Comparison of ENCODE assay signal across 8 cellular contexts in genomic region chr10:73577788-73578187, GRCh38. TPM values are rescaled to one million over a fixed set of nuclear protein-coding genes. Genes with fewer than 3 reads are reported as not detected.
DNase-seq lines count a peak whose midpoint lies in the region; ATAC-seq and TF ChIP-seq lines count a peak whose summit lies in the region.

No MANE protein-coding gene starts in this region.

- DNase-seq in AG08395 (ENCODE audit: low spot score) (peak; percentile 32), adrenal gland (peak in 6 of 7 donors; percentile 41 to 66 (median 64)), Right ventricle myocardium inferior (ENCODE audit: missing footprints) (no peak), neural progenitor cell (ENCODE audit: low spot score) (peak; percentile 5), WERI-Rb-1 (no peak), NCI-H1930 (lab: John Stamatoyannopoulos, UW) (no peak), NCI-H1436 treated with DMSO at 0.1 percent for 48 hours (lab: John Stamatoyannopoulos, UW) (no peak)

- H3K4me1 ChIP-seq in adrenal gland (replicated peaks in 1 of 2) (peaks cover 9 to 26% of the 10 kb centered on the region in 2 donors), neural progenitor cell (peaks cover 17% of the 10 kb centered on the region)

- H3K27ac Mint-ChIP-seq in neural progenitor cell: no peak overlapping the region

- no peak overlapping the region for H3K4me2 ChIP-seq in neural progenitor cell

- ATAC-seq in Right ventricle myocardium inferior: peak; percentile 92
- ATAC-seq in HG03108 (IDR thresholded peaks at IDR 0.05; ENCODE audit: unreplicated experiment): no peak

- H3K27me3 Mint-ChIP-seq in neural progenitor cell (ENCODE audit: insufficient read depth, low read depth): no peaks in the 10 kb centered on the region

- 62 to 83% (median 72%) methylated on average over 1 of the region's 1 CpG for WGBS in adrenal gland, 4 donors

- peaks cover 3% of the 10 kb centered on the region for H4K20me1 ChIP-seq in neural progenitor cell (ENCODE audit: low read depth)

- H3K4me3 ChIP-seq in adrenal gland: no peak overlapping the region
- H3K4me3 ChIP-seq in neural progenitor cell: no peak overlapping the region
- H3K4me3 ChIP-seq in WERI-Rb-1 (ENCODE audit: low read depth, low read length): no peak overlapping the region

- peaks cover 63% of the 10 kb centered on the region for H3K79me2 ChIP-seq in neural progenitor cell (ENCODE audit: low read depth)

- TF ChIP-seq CTCF in adrenal gland (IDR thresholded peaks at IDR 0.05) (no peak), neural progenitor cell (IDR thresholded peaks at IDR 0.05) (no peak), WERI-Rb-1 (IDR thresholded peaks at IDR 0.05; ENCODE audit: low read depth, low read length) (no peak)

- intact Hi-C loops in adrenal gland (cut with DNase I): loop anchor here in 1 of 2 donors (10.0 kb wide), 1 partner anchor 57 kb away; no protein-coding TSS in a partner anchor
- intact Hi-C loops in Right ventricle myocardium inferior (cut with DNase I): loop anchor here (5.0 kb wide), 1 partner anchor 50 kb away; no protein-coding TSS in a partner anchor

- H3K4me1 Mint-ChIP-seq in neural progenitor cell: peaks cover 4% of the 10 kb centered on the region

- no peak overlapping the region for H3K9ac ChIP-seq in neural progenitor cell

- peaks cover 3% of the 10 kb centered on the region for H3K9me3 Mint-ChIP-seq in neural progenitor cell

- H3K36me3 Mint-ChIP-seq in neural progenitor cell: peaks cover 6% of the 10 kb centered on the region

- no peaks in the 10 kb centered on the region for H3K9me3 ChIP-seq in adrenal gland (replicated peaks in 1 of 3)
- no peaks in the 10 kb centered on the region for H3K9me3 ChIP-seq in neural progenitor cell (ENCODE audit: low read depth)
- no peaks in the 10 kb centered on the region for H3K9me3 ChIP-seq in WERI-Rb-1 (ENCODE audit: severe bottlenecking)

- H3K36me3 ChIP-seq in adrenal gland (replicated peaks in 1 of 2) (no peaks in the 10 kb centered on the region), neural progenitor cell (no peaks in the 10 kb centered on the region), WERI-Rb-1 (no peaks in the 10 kb centered on the region)

- H3K27me3 ChIP-seq in adrenal gland (no peaks in the 10 kb centered on the region), neural progenitor cell (no peaks in the 10 kb centered on the region), WERI-Rb-1 (ENCODE audit: insufficient read depth, low read depth, severe bottlenecking) (no peaks in the 10 kb centered on the region)

- H3K27ac ChIP-seq in adrenal gland (no peak overlapping the region), neural progenitor cell (peak overlapping the region; percentile 56), WERI-Rb-1 (no peak overlapping the region)

- peaks cover 20% of the 10 kb centered on the region for H3F3A ChIP-seq in neural progenitor cell (ENCODE audit: low read depth)

- no peak overlapping the region for H2AFZ ChIP-seq in neural progenitor cell (replicated peaks)

- TF ChIP-seq POLR2A in adrenal gland (IDR thresholded peaks at IDR 0.05): no peak

- no peak overlapping the region for H3K4me3 Mint-ChIP-seq in neural progenitor cell

RNA-seq across cellular contexts. Expression of gene USP54, which starts 13.4 kb away (rescaled TPM):
- 10 to 100 TPM; 10.0 to 26.8 (median 18.3) TPM for total RNA-seq in adrenal gland
- polyA plus RNA-seq in adrenal gland: 10 to 100 TPM in 1 of 3 donors, 1 to 10 TPM in 2; 7.3 to 11.6 (median 7.8) TPM
- total RNA-seq in Right ventricle myocardium inferior: 29.7 TPM
- total RNA-seq in neural progenitor cell (ENCODE audit: low replicate concordance): 50.6 and 97.2 TPM in 2 replicates

Comparison
In these comparisons a context has a peak if more than half of its experiments do, and no peak if none do; other contexts are left out.
1. DNase-seq: peak in AG08395 (single experiment), adrenal gland (6 of 7) and neural progenitor cell (single experiment); none in Right ventricle myocardium inferior (single experiment), WERI-Rb-1 (single experiment), NCI-H1930 (0 of 2) and NCI-H1436 treated with DMSO at 0.1 percent for 48 hours (single experiment).